9 cellular contexts compared by ENCODE assay signal in the genomic region with DNA sequence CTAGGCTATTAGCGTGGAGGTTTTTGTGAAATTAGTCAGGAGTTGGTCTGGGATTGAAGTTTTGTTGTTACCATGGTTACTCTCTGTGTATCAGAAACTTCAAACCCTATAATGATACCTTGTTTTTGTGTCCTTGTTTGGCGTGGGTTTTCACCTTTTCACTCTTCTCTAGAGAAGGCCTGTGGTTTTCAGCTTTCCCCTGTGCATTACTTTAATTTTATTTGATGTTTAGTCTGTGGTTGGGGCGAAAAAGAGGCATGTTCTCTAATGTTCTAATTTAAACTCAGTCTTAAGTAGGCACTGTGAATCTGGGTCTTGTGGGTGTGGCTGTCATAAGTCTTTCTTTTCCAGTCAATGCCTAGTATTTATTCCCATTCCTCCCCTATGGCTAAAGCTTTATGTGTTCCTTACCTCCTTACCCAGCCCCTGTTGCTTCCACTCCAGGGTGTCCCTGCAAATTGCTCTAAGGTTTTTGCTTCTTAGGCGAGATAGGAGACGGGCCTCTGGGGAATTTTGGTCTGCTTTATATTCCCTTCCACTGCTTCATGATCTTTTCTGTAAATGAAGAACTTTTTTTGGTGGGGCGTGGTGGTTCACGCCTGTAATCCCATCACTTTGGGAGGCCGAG.
A peak's percentile ranks its signal among the peaks of the same experiment; 100 is the strongest.
DNase-seq lines count a peak whose midpoint lies in the region; ATAC-seq and TF ChIP-seq lines count a peak whose summit lies in the region.
"Had no signal": no experiment of that assay in that cellular context is flagged by ENCODE, and none has a peak within 500 bp of the region (broad histone marks: within the 10 kb centered on the region; RNA-seq: fewer than 3 reads in every experiment).

No MANE protein-coding gene starts in this region.

- peaks cover 86% of the 10 kb centered on the region for H3K36me3 Mint-ChIP-seq in nephron progenitor cell (ENCODE audit: low read depth)

- H3K27me3 Mint-ChIP-seq in nephron progenitor cell (ENCODE audit: low read depth, poor library complexity) = no peaks in the 10 kb centered on the region

- H3K4me1 Mint-ChIP-seq in nephron progenitor cell = no peaks in the 10 kb centered on the region

- H3K4me3 Mint-ChIP-seq in nephron progenitor cell = no peak overlapping the region

- no peak for DNase-seq in activated CD4-positive, CD25-positive, alpha-beta regulatory T cell treated with anti-CD3 and anti-CD28 coated beads, Interleukin-2, amount 50 U/mL, for 72 hours
- peak; percentile 14 for DNase-seq in T follicular helper cell (ENCODE audit: low read depth)
- DNase-seq in nephron progenitor cell = no peak
- DNase-seq in GDM1 (lab: John Stamatoyannopoulos, UW) = no peak
- no peak for DNase-seq in occipital lobe (lab: John Stamatoyannopoulos, UW)
- no peak for DNase-seq in HPDE6-E6E7 (ENCODE audit: extremely low spot score)
- DNase-seq: 8988T had no signal

- H3K27ac Mint-ChIP-seq in nephron progenitor cell = peak overlapping the region; percentile 21

- peak; percentile 75 to 78 for ATAC-seq in activated CD4-positive, CD25-positive, alpha-beta regulatory T cell treated with anti-CD3 and anti-CD28 coated beads, Interleukin-2, amount 50 U/mL, for 24 hours
- ATAC-seq in HG02623 (IDR thresholded peaks at IDR 0.05; ENCODE audit: unreplicated experiment) = peak; percentile 61

- H3K9me3 Mint-ChIP-seq in nephron progenitor cell = peaks cover 33% of the 10 kb centered on the region

- TF ChIP-seq CTCF in nephron progenitor cell (IDR thresholded peaks at IDR 0.05) = no peak
